Comparison of ENCODE assay signal across 21 cellular contexts in the genomic region with DNA sequence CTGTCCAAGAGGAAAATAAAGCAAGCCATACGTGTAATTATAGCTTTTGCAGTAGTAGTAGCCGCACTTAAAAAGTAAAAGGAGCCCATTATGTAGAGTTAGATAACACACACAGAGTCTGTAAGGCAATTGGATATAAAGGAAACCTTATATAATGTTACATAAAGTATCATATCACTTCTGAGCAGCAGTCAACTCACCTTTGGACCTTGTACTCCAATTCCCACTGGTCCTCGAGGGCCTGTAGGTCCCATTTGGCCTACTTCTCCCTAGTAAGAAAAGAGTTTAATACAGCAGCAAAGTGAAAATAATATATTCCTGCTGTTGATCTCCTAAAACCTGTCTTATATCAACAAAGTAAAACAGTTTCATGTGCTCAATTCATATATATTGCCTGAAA.
DNase-seq lines count a peak whose midpoint lies in the region; ATAC-seq, FAIRE-seq and TF ChIP-seq lines count a peak whose summit lies in the region.
"Had no signal": no experiment of that assay in that cellular context is flagged by ENCODE, and none has a peak within 500 bp of the region (broad histone marks: within the 10 kb centered on the region; RNA-seq: fewer than 3 reads in every experiment).

No MANE protein-coding gene starts in this region.

- peak overlapping the region; percentile 44 for H3K4me2 ChIP-seq in A549
- H3K4me2 ChIP-seq in PC-3 (ENCODE audit: low read length) = peak overlapping the region; percentile 40
- H3K4me2 ChIP-seq in MM.1S (ENCODE audit: low read depth, low read length) = no peak overlapping the region
- H3K4me2 ChIP-seq: BLaER1 treated with 17β-estradiol and CSF1 and Interleukin-3, amounts not matched to agents 10 nM and 100 nM had no signal

- CTCF ChIA-PET in A549 (lab: Yijun Ruan, JAX) = interaction anchor here (1.4 to 3.6 kb wide), 2 partner anchors 14 to 28 kb away, joined by 5 to 12 read pairs; no protein-coding TSS in a partner anchor
- CTCF ChIA-PET in PC-3 (lab: Charles Lee) = no interaction called here

- H3K27ac ChIP-seq in A549 (no peak overlapping the region), PC-3 (ENCODE audit: low read length) (no peak overlapping the region), transverse colon (no peak overlapping the region), MM.1S (ENCODE audit: low read length) (no peak overlapping the region), left lung (no peak overlapping the region)
- H3K27ac ChIP-seq: BLaER1 treated with 17β-estradiol and CSF1 and Interleukin-3, amounts not matched to agents 10 nM and 100 nM; C4-2B had no signal

- H2AFZ ChIP-seq in PC-3 (ENCODE audit: low read length) (no peak overlapping the region), MM.1S (ENCODE audit: low read length) (no peak overlapping the region)

- POLR2A ChIA-PET in A549 (lab: Yijun Ruan, JAX) (no interaction called here), PC-3 (lab: Charles Lee; ENCODE audit: unreplicated experiment) (interaction anchor here (0.6 to 1.0 kb wide), 2 partner anchors 13 to 48 kb away, joined by 3 to 5 read pairs; no protein-coding TSS in a partner anchor)

- no peaks in the 10 kb centered on the region for H3K79me2 ChIP-seq in PC-3 (ENCODE audit: low read length)
- no peaks in the 10 kb centered on the region for H3K79me2 ChIP-seq in MM.1S (ENCODE audit: low read length)

- TF ChIP-seq RAD21 in A549 (conservative IDR thresholded peaks at IDR 0.05 in 1 of 2, IDR thresholded peaks at IDR 0.05 in 1 of 2) = no peak

- TF ChIP-seq EP300 in A549 (IDR thresholded peaks at IDR 0.05) (no peak), transverse colon (IDR thresholded peaks at IDR 0.05; ENCODE audit: low read depth) (no peak)

- 0 out of 2 replicates have a peak, but pooled peaks cover 4% of the 10 kb centered on the region for H3K36me3 ChIP-seq in PC-3 (ENCODE audit: low read depth, low read length)
- H3K36me3 ChIP-seq in mucosa of descending colon (ENCODE audit: low read depth) = no peaks in the 10 kb centered on the region
- H3K36me3 ChIP-seq in transverse colon = no peaks in the 10 kb centered on the region
- no peaks in the 10 kb centered on the region for H3K36me3 ChIP-seq in MM.1S (replicated peaks; ENCODE audit: insufficient read depth, low read length)
- no peaks in the 10 kb centered on the region for H3K36me3 ChIP-seq in left lung
- H3K36me3 ChIP-seq: BLaER1 treated with 17β-estradiol and CSF1 and Interleukin-3, amounts not matched to agents 10 nM and 100 nM had no signal

- TF ChIP-seq CTCF in A549 (IDR thresholded peaks at IDR 0.05) (no peak), PC-3 (conservative IDR thresholded peaks at IDR 0.05; ENCODE audit: low read depth, low read length) (no peak), mucosa of descending colon (IDR thresholded peaks at IDR 0.05) (no peak), transverse colon (IDR thresholded peaks at IDR 0.05) (no peak), MM.1S (IDR thresholded peaks at IDR 0.05; ENCODE audit: low read length) (no peak), left lung (IDR thresholded peaks at IDR 0.05) (no peak)

- FAIRE-seq in A549 (lab: Jason Lieb, UNC) = no peak
- FAIRE-seq: A204.1, D721Med, GM12891, GM19239 had no signal

- no peak overlapping the region for H3K4me3 ChIP-seq in A549
- no peak overlapping the region for H3K4me3 ChIP-seq in PC-3 (ENCODE audit: low read length)
- H3K4me3 ChIP-seq in mucosa of descending colon = no peak overlapping the region
- H3K4me3 ChIP-seq in transverse colon = no peak overlapping the region
- no peak overlapping the region for H3K4me3 ChIP-seq in MM.1S (ENCODE audit: low read length)
- H3K4me3 ChIP-seq in left lung = no peak overlapping the region
- H3K4me3 ChIP-seq: BLaER1 treated with 17β-estradiol and CSF1 and Interleukin-3, amounts not matched to agents 10 nM and 100 nM had no signal

- BruUV-seq in PC-3 (replicated peaks; lab: Mats Ljungman, UMichigan) = no TSS peak

- H3K27me3 ChIP-seq in PC-3 (ENCODE audit: low read length) (no peaks in the 10 kb centered on the region), transverse colon (no peaks in the 10 kb centered on the region), MM.1S (replicated peaks; ENCODE audit: insufficient read depth, low read length) (no peaks in the 10 kb centered on the region), left lung (no peaks in the 10 kb centered on the region)
- H3K27me3 ChIP-seq: BLaER1 treated with 17β-estradiol and CSF1 and Interleukin-3, amounts not matched to agents 10 nM and 100 nM had no signal

- ATAC-seq in A549 (no peak), PC-3 (no peak), mucosa of descending colon (peak; percentile 85), left lung (no peak)
- ATAC-seq: CD8-positive, alpha-beta T cell had no signal

- H3K4me1 ChIP-seq in A549 (peaks cover 12% of the 10 kb centered on the region), PC-3 (ENCODE audit: insufficient read depth, low read length) (peaks cover 14% of the 10 kb centered on the region), mucosa of descending colon (ENCODE audit: low read depth) (no peaks in the 10 kb centered on the region), transverse colon (no peaks in the 10 kb centered on the region), MM.1S (ENCODE audit: low read length) (no peaks in the 10 kb centered on the region), left lung (no peaks in the 10 kb centered on the region)
- H3K4me1 ChIP-seq: BLaER1 treated with 17β-estradiol and CSF1 and Interleukin-3, amounts not matched to agents 10 nM and 100 nM; Caco-2 had no signal

- WGBS in A549 (ENCODE audit: missing lambda C conversion rate) = 83% methylated on average over 3 of the region's 3 CpGs
- 56 to 70% methylated on average over 3 of the region's 3 CpGs for WGBS in transverse colon (ENCODE audit: low coverage in 1 of 2), 2 donors

- intact Hi-C loops in PC-3 (cut with micrococcal nuclease) = loop anchor here (1.0 kb wide), 1 partner anchor 13 kb away; no protein-coding TSS in a partner anchor
- intact Hi-C loops in mucosa of descending colon (cut with DNase I, micrococcal nuclease) = no loop called here
- intact Hi-C loops in transverse colon (cut with DNase I; ENCODE audit: low total_unique reads) = no loop called here
- intact Hi-C loops in cardiac septum (cut with DNase I) = no loop called here
- intact Hi-C loops in left lung (cut with DNase I) = no loop called here

- in situ Hi-C loops in transverse colon (cut with MboI; ENCODE audit: low pct_ligation_motif_present in 1 of 4, low pct_unique_long_range_greater_than_20kb in 1 of 4, low sequenced_read_pairs in 3 of 4) = no loop called here

- H3K9me3 ChIP-seq in A549 = peaks cover 20% of the 10 kb centered on the region; the same call in 1 of the 3 replicates
- peaks cover 6% of the 10 kb centered on the region; the same call in 1 of the 2 replicates for H3K9me3 ChIP-seq in PC-3 (ENCODE audit: low read length)
- peaks cover 10% of the 10 kb centered on the region for H3K9me3 ChIP-seq in mucosa of descending colon
- peaks cover 16 to 21% of the 10 kb centered on the region in 2 donors for H3K9me3 ChIP-seq in transverse colon
- no peaks in the 10 kb centered on the region for H3K9me3 ChIP-seq in MM.1S (replicated peaks; ENCODE audit: insufficient read depth, low read length)
- H3K9me3 ChIP-seq in left lung = peaks cover 0 to 39% of the 10 kb centered on the region in 2 donors

- H4K20me1 ChIP-seq in PC-3 (ENCODE audit: low read length) = no peaks in the 10 kb centered on the region
- H4K20me1 ChIP-seq in MM.1S (ENCODE audit: insufficient read depth, low read length) = no peaks in the 10 kb centered on the region
- H4K20me1 ChIP-seq: BLaER1 treated with 17β-estradiol and CSF1 and Interleukin-3, amounts not matched to agents 10 nM and 100 nM had no signal

- H3K9me2 ChIP-seq in PC-3 (replicated peaks; ENCODE audit: low read length) (no peaks in the 10 kb centered on the region), MM.1S (replicated peaks; ENCODE audit: insufficient read depth, low read length) (no peaks in the 10 kb centered on the region)

- H3K9ac ChIP-seq in PC-3 (ENCODE audit: low read length) = no peak overlapping the region
- H3K9ac ChIP-seq in MM.1S (ENCODE audit: low read length) = no peak overlapping the region
- H3K9ac ChIP-seq: BLaER1 treated with 17β-estradiol and CSF1 and Interleukin-3, amounts not matched to agents 10 nM and 100 nM had no signal

- DNase-seq in A549 (ENCODE audit: low read depth in 1 of 2, low spot score in 1 of 2) = no peak
- no peak for DNase-seq in PC-3
- DNase-seq in mucosa of descending colon = peak in 1 of 3 donors; percentile 50
- peak; percentile 10 for DNase-seq in transverse colon
- DNase-seq in cardiac septum (ENCODE audit: low spot score) = no peak
- no peak for DNase-seq in MM.1S
- DNase-seq in left lung = no peak
- DNase-seq: 8988T; AML-193; Caco-2; Calu3; CD4-positive, alpha-beta T cell; CD8-positive, alpha-beta T cell; DMS79 treated with DMSO at 0.1 percent for 48 hours; GF-D8 had no signal

- TF ChIP-seq POLR2A in A549 (IDR thresholded peaks at IDR 0.05; ENCODE audit: low read length) (no peak), transverse colon (IDR thresholded peaks at IDR 0.05) (no peak)

- H3F3A ChIP-seq in PC-3 (ENCODE audit: low read length, unreplicated experiment) (no peaks in the 10 kb centered on the region), MM.1S (ENCODE audit: insufficient read depth, low read length) (no peaks in the 10 kb centered on the region)

TF ChIP-seq in A549, 52 proteins besides CTCF, POLR2A, EP300 and RAD21 (continues in another document):
- TF ChIP-seq CEBPB (IDR thresholded peaks at IDR 0.05) = no peak
- TF ChIP-seq NR3C1 (IDR thresholded peaks at IDR 0.05) = no peak
- TF ChIP-seq CBX2 (IDR thresholded peaks at IDR 0.05; ENCODE audit: borderline replicate concordance, low read depth) = no peak
- TF ChIP-seq, protein P1, sequence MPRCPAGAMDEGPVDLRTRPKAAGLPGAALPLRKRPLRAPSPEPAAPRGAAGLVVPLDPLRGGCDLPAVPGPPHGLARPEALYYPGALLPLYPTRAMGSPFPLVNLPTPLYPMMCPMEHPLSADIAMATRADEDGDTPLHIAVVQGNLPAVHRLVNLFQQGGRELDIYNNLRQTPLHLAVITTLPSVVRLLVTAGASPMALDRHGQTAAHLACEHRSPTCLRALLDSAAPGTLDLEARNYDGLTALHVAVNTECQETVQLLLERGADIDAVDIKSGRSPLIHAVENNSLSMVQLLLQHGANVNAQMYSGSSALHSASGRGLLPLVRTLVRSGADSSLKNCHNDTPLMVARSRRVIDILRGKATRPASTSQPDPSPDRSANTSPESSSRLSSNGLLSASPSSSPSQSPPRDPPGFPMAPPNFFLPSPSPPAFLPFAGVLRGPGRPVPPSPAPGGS (IDR thresholded peaks at IDR 0.05) = no peak
- TF ChIP-seq EHMT2 (IDR thresholded peaks at IDR 0.05; ENCODE audit: low read depth) = no peak
- no peak for TF ChIP-seq EHF (CRISPR knock-in tag; IDR thresholded peaks at IDR 0.05)
- no peak for TF ChIP-seq FOXS1 (CRISPR knock-in tag; IDR thresholded peaks at IDR 0.05)
- TF ChIP-seq, protein P2, sequence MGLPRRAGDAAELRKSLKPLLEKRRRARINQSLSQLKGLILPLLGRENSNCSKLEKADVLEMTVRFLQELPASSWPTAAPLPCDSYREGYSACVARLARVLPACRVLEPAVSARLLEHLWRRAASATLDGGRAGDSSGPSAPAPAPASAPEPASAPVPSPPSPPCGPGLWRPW (IDR thresholded peaks at IDR 0.05) = no peak
- TF ChIP-seq MAFK (IDR thresholded peaks at IDR 0.05; ENCODE audit: partially characterized antibody) = no peak
- no peak for TF ChIP-seq BHLHE40 (IDR thresholded peaks at IDR 0.05; ENCODE audit: low read depth, low read length)
